19 cellular contexts compared by ENCODE assay signal in genomic region chr17:20276430-20276829, GRCh38.
DNase-seq lines count a peak whose midpoint lies in the region; ATAC-seq and TF ChIP-seq lines count a peak whose summit lies in the region.
"Had no signal": no experiment of that assay in that cellular context is flagged by ENCODE, and none has a peak within 500 bp of the region (broad histone marks: within the 10 kb centered on the region; RNA-seq: fewer than 3 reads in every experiment).

No MANE protein-coding gene starts in this region.

- H3K27ac ChIP-seq in CD4-positive, alpha-beta T cell (ENCODE audit: low read depth, low read length), result peak overlapping the region; percentile 52
- H3K27ac ChIP-seq in mesenchymal stem cell (ENCODE audit: low read length, poor library complexity, severe bottlenecking), result no peak overlapping the region
- H3K27ac ChIP-seq: BLaER1, prostate gland, VCaP had no signal

- peak; percentile 39 for ATAC-seq in CD4-positive, alpha-beta T cell (ENCODE audit: poor library complexity)
- no peak for ATAC-seq in activated CD8-positive, alpha-beta T cell treated with anti-CD3 and anti-CD28 coated beads, Interleukin-2, amount 10 ng/mL, durations not matched to agents 7 days and 5 days
- ATAC-seq in HG03045 (IDR thresholded peaks at IDR 0.05; ENCODE audit: unreplicated experiment), result no peak
- no peak for ATAC-seq in HG03571 (IDR thresholded peaks at IDR 0.05; ENCODE audit: unreplicated experiment)

- no peak overlapping the region for H4K91ac ChIP-seq in mesenchymal stem cell (ENCODE audit: low read length)

- H4K8ac ChIP-seq in mesenchymal stem cell (ENCODE audit: low read length), result no peak overlapping the region

- peaks cover 2% of the 10 kb centered on the region for H3K36me3 Mint-ChIP-seq in T-helper 1 cell treated with Interleukin-12 subunit alpha and Interleukin-12 subunit beta and Interleukin-4 antibody, amounts not matched to agents 30 μg/mL and 1 μg/mL, for 36 hours (ENCODE audit: low read depth)
- H3K36me3 Mint-ChIP-seq in CD4-positive, alpha-beta T cell (ENCODE audit: low read depth), result no peaks in the 10 kb centered on the region
- H3K36me3 Mint-ChIP-seq in activated CD8-positive, alpha-beta T cell treated with anti-CD3 and anti-CD28 coated beads, Interleukin-2, amount 10 ng/mL, durations not matched to agents 7 days and 5 days (ENCODE audit: low read depth), result peaks cover 4% of the 10 kb centered on the region

- no peak overlapping the region for H3K9ac ChIP-seq in mesenchymal stem cell (ENCODE audit: low read length)
- H3K9ac ChIP-seq: BLaER1 had no signal

- H3K27me3 ChIP-seq in CD4-positive, alpha-beta T cell (ENCODE audit: control insufficient read depth, insufficient read depth, low read length), result no peaks in the 10 kb centered on the region
- no peaks in the 10 kb centered on the region for H3K27me3 ChIP-seq in mesenchymal stem cell (ENCODE audit: control insufficient read depth in 1 of 2, insufficient read depth in 1 of 2, low read length in 2 of 2)
- H3K27me3 ChIP-seq: BLaER1 had no signal

- H2AFZ ChIP-seq in mesenchymal stem cell (ENCODE audit: low read depth, low read length), result no peak overlapping the region

- no peak overlapping the region for H2BK12ac ChIP-seq in mesenchymal stem cell (ENCODE audit: low read length in 2 of 2)

- POLR2A ChIA-PET in CD4-positive, alpha-beta T cell (lab: Charles Lee), result interaction anchor here (1.1 to 2.1 kb wide), 4 partner anchors 9 to 42 kb away, joined by 5 to 6 read pairs (median 6); no protein-coding TSS in a partner anchor
- POLR2A ChIA-PET in activated CD8-positive, alpha-beta T cell treated with anti-CD3 and anti-CD28 coated beads, Interleukin-2, amount 10 ng/mL, durations not matched to agents 7 days and 5 days (lab: Charles Lee), result no interaction called here

- no peaks in the 10 kb centered on the region for H3K9me3 Mint-ChIP-seq in T-helper 1 cell treated with Interleukin-12 subunit alpha and Interleukin-12 subunit beta and Interleukin-4 antibody, amounts not matched to agents 30 μg/mL and 1 μg/mL, for 36 hours
- H3K9me3 Mint-ChIP-seq in CD4-positive, alpha-beta T cell, result no peaks in the 10 kb centered on the region
- H3K9me3 Mint-ChIP-seq in activated CD8-positive, alpha-beta T cell treated with anti-CD3 and anti-CD28 coated beads, Interleukin-2, amount 10 ng/mL, durations not matched to agents 7 days and 5 days (ENCODE audit: insufficient read depth), result no peaks in the 10 kb centered on the region

- no peak overlapping the region for H2BK120ac ChIP-seq in mesenchymal stem cell (ENCODE audit: low read depth, low read length)

- peaks cover 15% of the 10 kb centered on the region for H3K4me1 ChIP-seq in mesenchymal stem cell (ENCODE audit: control insufficient read depth, insufficient read depth, low read depth, low read length)
- H3K4me1 ChIP-seq: prostate gland had no signal

- DNase-seq in T-helper 1 cell, result no peak
- no peak for DNase-seq in CD4-positive, alpha-beta T cell
- DNase-seq in activated CD8-positive, alpha-beta T cell treated with anti-CD3 and anti-CD28 coated beads, Interleukin-2, amount 10 ng/mL, durations not matched to agents 7 days and 5 days, result no peak
- DNase-seq in mesenchymal stem cell, result peak; percentile 33
- no peak for DNase-seq in NCI-H128 (lab: John Stamatoyannopoulos, UW; ENCODE audit: unreplicated experiment)
- DNase-seq: activated gamma-delta T cell treated with Interleukin-2 at 50 U/mL for 16 hours, GOT3, kidney glomerular epithelial cell, mammary epithelial cell, NCI-H1105, NCI-H526 treated with DMSO at 0.1 percent for 48 hours, OCI-M1, SHP77 had no signal

- H3K4me3 ChIP-seq in mesenchymal stem cell (ENCODE audit: insufficient read depth in 1 of 2, low read depth in 1 of 2, low read length in 2 of 2), result no peak overlapping the region
- H3K4me3 ChIP-seq: BLaER1, prostate gland had no signal

- intact Hi-C loops in CD4-positive, alpha-beta T cell (cut with DNase I, micrococcal nuclease), result loop anchor here in 1 of 2 experiments (5.0 kb wide), 1 partner anchor 44 kb away; no protein-coding TSS in a partner anchor

- 13% methylated on average over 1 of the region's 2 CpGs for WGBS in mesenchymal stem cell

- peaks cover 0 to 22% of the 10 kb centered on the region in 2 experiments for H3K36me3 ChIP-seq in mesenchymal stem cell (ENCODE audit: control insufficient read depth in 1 of 2, insufficient read depth in 2 of 2, low read depth in 1 of 2, low read length in 2 of 2)
- H3K36me3 ChIP-seq: prostate gland had no signal

- H3K4me3 Mint-ChIP-seq in T-helper 1 cell treated with Interleukin-12 subunit alpha and Interleukin-12 subunit beta and Interleukin-4 antibody, amounts not matched to agents 30 μg/mL and 1 μg/mL, for 36 hours, result peak overlapping the region; percentile 42
- peak overlapping the region; percentile 79 for H3K4me3 Mint-ChIP-seq in CD4-positive, alpha-beta T cell
- H3K4me3 Mint-ChIP-seq in activated CD8-positive, alpha-beta T cell treated with anti-CD3 and anti-CD28 coated beads, Interleukin-2, amount 10 ng/mL, durations not matched to agents 7 days and 5 days, result peak overlapping the region; percentile 4

- H2AK5ac ChIP-seq in mesenchymal stem cell (ENCODE audit: low read length, severe bottlenecking), result no peak overlapping the region

- peaks cover 65% of the 10 kb centered on the region for H3K4me1 Mint-ChIP-seq in T-helper 1 cell treated with Interleukin-12 subunit alpha and Interleukin-12 subunit beta and Interleukin-4 antibody, amounts not matched to agents 30 μg/mL and 1 μg/mL, for 36 hours (ENCODE audit: low read depth)
- peaks cover 96% of the 10 kb centered on the region for H3K4me1 Mint-ChIP-seq in CD4-positive, alpha-beta T cell (ENCODE audit: low read depth)
- peaks cover 76% of the 10 kb centered on the region for H3K4me1 Mint-ChIP-seq in activated CD8-positive, alpha-beta T cell treated with anti-CD3 and anti-CD28 coated beads, Interleukin-2, amount 10 ng/mL, durations not matched to agents 7 days and 5 days (ENCODE audit: low read depth)

- H3K27me3 Mint-ChIP-seq in T-helper 1 cell treated with Interleukin-12 subunit alpha and Interleukin-12 subunit beta and Interleukin-4 antibody, amounts not matched to agents 30 μg/mL and 1 μg/mL, for 36 hours (ENCODE audit: low read depth), result no peaks in the 10 kb centered on the region
- no peaks in the 10 kb centered on the region for H3K27me3 Mint-ChIP-seq in CD4-positive, alpha-beta T cell
- H3K27me3 Mint-ChIP-seq in activated CD8-positive, alpha-beta T cell treated with anti-CD3 and anti-CD28 coated beads, Interleukin-2, amount 10 ng/mL, durations not matched to agents 7 days and 5 days (ENCODE audit: low read depth), result no peaks in the 10 kb centered on the region

- no peak overlapping the region for H3K14ac ChIP-seq in mesenchymal stem cell (ENCODE audit: low read length in 2 of 2)

- CTCF ChIA-PET in CD4-positive, alpha-beta T cell (lab: Charles Lee), result interaction anchor here (0.9 to 1.6 kb wide), 3 partner anchors 10 to 50 kb away, joined by 3 to 4 read pairs (median 3); no protein-coding TSS in a partner anchor
- CTCF ChIA-PET in activated CD8-positive, alpha-beta T cell treated with anti-CD3 and anti-CD28 coated beads, Interleukin-2, amount 10 ng/mL, durations not matched to agents 7 days and 5 days (lab: Charles Lee), result interaction anchor here (1.0 to 3.1 kb wide), 6 partner anchors 11 to 283 kb away, joined by 3 to 21 read pairs (median 6); no protein-coding TSS in a partner anchor

- peaks cover 15% of the 10 kb centered on the region for H3K79me1 ChIP-seq in mesenchymal stem cell (replicated peaks; ENCODE audit: low read length, poor library complexity, severe bottlenecking)

- TF ChIP-seq CTCF in CD4-positive, alpha-beta T cell (IDR thresholded peaks at IDR 0.05), result no peak

- H3K4ac ChIP-seq in mesenchymal stem cell (ENCODE audit: low read depth in 1 of 2, low read length in 2 of 2), result no peak overlapping the region

- H3K27ac Mint-ChIP-seq in T-helper 1 cell treated with Interleukin-12 subunit alpha and Interleukin-12 subunit beta and Interleukin-4 antibody, amounts not matched to agents 30 μg/mL and 1 μg/mL, for 36 hours, result peak overlapping the region; percentile 62
- H3K27ac Mint-ChIP-seq in CD4-positive, alpha-beta T cell, result peak overlapping the region; percentile 80
- H3K27ac Mint-ChIP-seq in activated CD8-positive, alpha-beta T cell treated with anti-CD3 and anti-CD28 coated beads, Interleukin-2, amount 10 ng/mL, durations not matched to agents 7 days and 5 days, result peak overlapping the region; percentile 56

- H3K4me2 ChIP-seq in mesenchymal stem cell (ENCODE audit: low read length, poor library complexity, severe bottlenecking), result no peak overlapping the region
- H3K4me2 ChIP-seq: BLaER1 had no signal

- H3K23ac ChIP-seq in mesenchymal stem cell (ENCODE audit: low read length in 2 of 2), result no peak overlapping the region

- no peaks in the 10 kb centered on the region for H3K9me3 ChIP-seq in CD4-positive, alpha-beta T cell (ENCODE audit: control insufficient read depth, low read length)
- no peaks in the 10 kb centered on the region for H3K9me3 ChIP-seq in mesenchymal stem cell (ENCODE audit: control insufficient read depth, low read length)
- H3K9me3 ChIP-seq: prostate gland had no signal

- H2BK5ac ChIP-seq in mesenchymal stem cell (ENCODE audit: low read depth, low read length, poor library complexity, severe bottlenecking), result no peak overlapping the region

- H3K18ac ChIP-seq in mesenchymal stem cell (ENCODE audit: low read depth in 1 of 2, low read length in 2 of 2), result no peak overlapping the region

- H2BK15ac ChIP-seq in mesenchymal stem cell (ENCODE audit: low read depth, poor library complexity, severe bottlenecking), result no peak overlapping the region

Comparison
In these comparisons a context has a peak if more than half of its experiments do, and no peak if none do; other contexts are left out.
1. H3K4me3 Mint-ChIP-seq: peak in every context shown above with its lines; median percentile 79 in CD4-positive, alpha-beta T cell; 42 in T-helper 1 cell treated with Interleukin-12 subunit alpha and Interleukin-12 subunit beta and Interleukin-4 antibody, amounts not matched to agents 30 μg/mL and 1 μg/mL, for 36 hours; 4 in activated CD8-positive, alpha-beta T cell treated with anti-CD3 and anti-CD28 coated beads, Interleukin-2, amount 10 ng/mL, durations not matched to agents 7 days and 5 days.